ENCODE assay signal across 8 cellular contexts in genomic region chr1:150619576-150620509, GRCh38. TPM values are rescaled to one million over a fixed set of nuclear protein-coding genes. Genes with fewer than 3 reads are reported as not detected.
A peak's percentile ranks its signal among the peaks of the same experiment; 100 is the strongest.
DNase-seq lines count a peak whose midpoint lies in the region; ATAC-seq and TF ChIP-seq lines count a peak whose summit lies in the region.

No MANE protein-coding gene starts in this region.

- TF ChIP-seq CTCF in CD14-positive monocyte (IDR thresholded peaks at IDR 0.05) (peak; percentile 42), WTC11 (IDR thresholded peaks at IDR 0.05) (no peak), gastroesophageal sphincter (IDR thresholded peaks at IDR 0.05) (peak in 3 of 4 experiments; percentile 32 to 41 (median 34)), ovary (IDR thresholded peaks at IDR 0.05) (no peak), progenitor cell of endocrine pancreas (IDR thresholded peaks at IDR 0.05; ENCODE audit: unreplicated experiment) (no peak)

- WGBS in gastroesophageal sphincter (ENCODE audit: low coverage in 1 of 2), 2 donors = 4 to 14% methylated on average over 4 of the region's 4 CpGs
- WGBS in ovary, 3 donors = 9 to 12% (median 10%) methylated on average over 4 of the region's 4 CpGs

- H3K9me3 ChIP-seq in gastroesophageal sphincter (no peaks in the 10 kb centered on the region), skeletal muscle satellite cell (replicated peaks; ENCODE audit: low read length) (no peaks in the 10 kb centered on the region), ovary (no peaks in the 10 kb centered on the region)

- DNase-seq in CD14-positive monocyte (ENCODE audit: low spot score) (peak; percentile 57), HS-5 (ENCODE audit: low read depth) (peak; percentile 52), WTC11 (ENCODE audit: low spot score) (no peak), ovary (no peak), progenitor cell of endocrine pancreas (ENCODE audit: low spot score, unreplicated experiment) (no peak)
- DNase-seq in stimulated activated CD4-positive, alpha-beta T cell treated with anti-CD3 and anti-CD28 coated beads, Interleukin-2, amount 100 ng/mL, for 48 hours = no peak

- H3K27ac Mint-ChIP-seq in CD14-positive monocyte = peak overlapping the region; percentile 84 to 90 (median 84)
- H3K27ac Mint-ChIP-seq in WTC11 = peak overlapping the region; percentile 94
- no peak overlapping the region for H3K27ac Mint-ChIP-seq in progenitor cell of endocrine pancreas

- peaks cover 16 to 54% (median 27%) of the 10 kb centered on the region in 3 donors for H3K4me1 ChIP-seq in gastroesophageal sphincter
- H3K4me1 ChIP-seq in skeletal muscle satellite cell (ENCODE audit: control insufficient read depth, insufficient read depth, low read length) = peaks cover 39% of the 10 kb centered on the region
- H3K4me1 ChIP-seq in ovary (ENCODE audit: insufficient read depth) = peaks cover 10% of the 10 kb centered on the region

- no peak for TF ChIP-seq POLR2A in gastroesophageal sphincter (IDR thresholded peaks at IDR 0.05)
- TF ChIP-seq POLR2A in ovary (IDR thresholded peaks at IDR 0.05) = no peak

- intact Hi-C loops in CD14-positive monocyte (cut with micrococcal nuclease) (loop anchor here (5.0 kb wide), 2 partner anchors 38 to 58 kb away; no protein-coding TSS in a partner anchor), ovary (cut with DNase I) (loop anchor here in 3 of 4 donors (5.0 to 10.0 kb wide), 2 partner anchors 58 to 65 kb away; no protein-coding TSS in a partner anchor)

- H3K36me3 ChIP-seq in gastroesophageal sphincter = peaks cover 0 to 72% of the 10 kb centered on the region in 2 donors
- H3K36me3 ChIP-seq in skeletal muscle satellite cell (ENCODE audit: insufficient read depth, low read length) = peaks cover 28% of the 10 kb centered on the region
- no peaks in the 10 kb centered on the region for H3K36me3 ChIP-seq in ovary

- CTCF ChIA-PET in WTC11 (lab: Charles Lee) = interaction anchor here (6.5 kb wide), 1 partner anchor 58 kb away, joined by 53 read pairs; no protein-coding TSS in a partner anchor

- ATAC-seq in WTC11 (no peak), gastroesophageal sphincter (peak; percentile 67)

- H3K27me3 ChIP-seq in gastroesophageal sphincter = no peaks in the 10 kb centered on the region
- no peaks in the 10 kb centered on the region for H3K27me3 ChIP-seq in skeletal muscle satellite cell (ENCODE audit: control insufficient read depth, insufficient read depth, low read length)
- H3K27me3 ChIP-seq in ovary = no peaks in the 10 kb centered on the region

- peak overlapping the region; percentile 30 for H3K4me2 ChIP-seq in skeletal muscle satellite cell (ENCODE audit: low read length)

- H3K27me3 Mint-ChIP-seq in CD14-positive monocyte (ENCODE audit: low read depth in 3 of 3) (peaks cover 0 to 2% (median 0%) of the 10 kb centered on the region in 3 donors), WTC11 (ENCODE audit: low read depth) (no peaks in the 10 kb centered on the region), progenitor cell of endocrine pancreas (no peaks in the 10 kb centered on the region)

- POLR2A ChIA-PET in WTC11 (lab: Charles Lee) = interaction anchor here (1.6 kb wide), 1 partner anchor 41 kb away, joined by 4 read pairs; no protein-coding TSS in a partner anchor

- peaks cover 0 to 4% (median 0%) of the 10 kb centered on the region in 7 donors for H3K9me3 Mint-ChIP-seq in CD14-positive monocyte
- H3K9me3 Mint-ChIP-seq in WTC11 = no peaks in the 10 kb centered on the region
- no peaks in the 10 kb centered on the region for H3K9me3 Mint-ChIP-seq in progenitor cell of endocrine pancreas (ENCODE audit: low read depth)

- no peak for TF ChIP-seq EP300 in gastroesophageal sphincter (IDR thresholded peaks at IDR 0.05)
- no peak for TF ChIP-seq EP300 in ovary (IDR thresholded peaks at IDR 0.05)

- H3K27ac ChIP-seq in gastroesophageal sphincter (peak overlapping the region; percentile 55 to 80 (median 78)), ovary (no peak overlapping the region)

- H3K4me3 ChIP-seq in gastroesophageal sphincter (no peak overlapping the region), skeletal muscle satellite cell (ENCODE audit: low read length) (no peak overlapping the region), ovary (no peak overlapping the region)

- peak overlapping the region; percentile 3 to 22 for H3K4me3 Mint-ChIP-seq in CD14-positive monocyte
- H3K4me3 Mint-ChIP-seq in WTC11 = no peak overlapping the region
- no peak overlapping the region for H3K4me3 Mint-ChIP-seq in progenitor cell of endocrine pancreas (ENCODE audit: low read depth)

- H3K9ac ChIP-seq in skeletal muscle satellite cell (ENCODE audit: low read depth, low read length) = peak overlapping the region; percentile 43

- H3K4me1 Mint-ChIP-seq in CD14-positive monocyte = peaks cover 61% of the 10 kb centered on the region
- peaks cover 34% of the 10 kb centered on the region for H3K4me1 Mint-ChIP-seq in WTC11
- H3K4me1 Mint-ChIP-seq in progenitor cell of endocrine pancreas (ENCODE audit: low read depth) = no peaks in the 10 kb centered on the region

- H3K36me3 Mint-ChIP-seq in CD14-positive monocyte (peaks cover 62 to 79% of the 10 kb centered on the region in 2 donors), WTC11 (peaks cover 82% of the 10 kb centered on the region), progenitor cell of endocrine pancreas (ENCODE audit: insufficient read depth) (peaks cover 37% of the 10 kb centered on the region)

TF ChIP-seq in WTC11, 78 proteins besides CTCF, POLR2A, EP300 and RAD21:
- TF ChIP-seq SMAD4 (CRISPR knock-in tag; IDR thresholded peaks at IDR 0.05) (no peak), IRF2 (CRISPR knock-in tag; IDR thresholded peaks at IDR 0.05; ENCODE audit: borderline replicate concordance, low read depth) (no peak), ZNF263 (CRISPR knock-in tag; IDR thresholded peaks at IDR 0.05; ENCODE audit: low read depth) (no peak), ZNF138 (CRISPR knock-in tag; conservative IDR thresholded peaks at IDR 0.05) (no peak), ZNF396 (CRISPR knock-in tag; IDR thresholded peaks at IDR 0.05; ENCODE audit: borderline replicate concordance) (no peak)
TF ChIP-seq in WTC11: peak in this region for 0.

RNA-seq across cellular contexts. Expression of gene ENSA, which starts 9.6 kb away (rescaled TPM):
- 10 to 100 TPM; 38.5 to 40.3 TPM for polyA plus RNA-seq in CD14-positive monocyte
- total RNA-seq in WTC11 (2021) = 219 to 254 TPM (median 224 TPM) in 3 replicates
- total RNA-seq in gastroesophageal sphincter = 100 to 1,000 TPM; 154 to 191 (median 167) TPM
- 71.9 and 79.3 TPM in 2 replicates for total RNA-seq in skeletal muscle satellite cell (2012; rRNA removed)
- 100 to 1,000 TPM; 134 to 196 (median 152) TPM for total RNA-seq in ovary
- polyA plus RNA-seq in ovary = 100 to 1,000 TPM; 111 to 193 TPM
- total RNA-seq in progenitor cell of endocrine pancreas = 164 and 169 TPM in 2 replicates

RNA-seq across cellular contexts. Expression of gene MCL1, which starts 40.4 kb away (rescaled TPM):
- polyA plus RNA-seq in CD14-positive monocyte (100 to 1,000 TPM; 287 to 301 TPM), ovary (100 to 1,000 TPM in 1 of 2 donors, 10 to 100 TPM in 1; 74.2 to 209 TPM)
- total RNA-seq in WTC11 (2021) (191 to 212 TPM (median 204 TPM) in 3 replicates), gastroesophageal sphincter (100 to 1,000 TPM; 212 to 353 (median 317) TPM), ovary (100 to 1,000 TPM in 6 of 7 donors, 10 to 100 TPM in 1; 91.1 to 280 (median 145) TPM), progenitor cell of endocrine pancreas (204 and 212 TPM in 2 replicates)
- 285 and 293 TPM in 2 replicates for total RNA-seq in skeletal muscle satellite cell (2012; rRNA removed)

Comparison
In these comparisons a context has a peak if more than half of its experiments do, and no peak if none do; other contexts are left out.
1. DNase-seq: peak in CD14-positive monocyte (single experiment) and HS-5 (single experiment); none in WTC11 (single experiment), ovary (0 of 5), stimulated activated CD4-positive, alpha-beta T cell treated with anti-CD3 and anti-CD28 coated beads, Interleukin-2, amount 100 ng/mL, for 48 hours (0 of 2) and progenitor cell of endocrine pancreas (single experiment).
2. H3K4me3 Mint-ChIP-seq: peak in CD14-positive monocyte (2 of 2); none in WTC11 (single experiment) and progenitor cell of endocrine pancreas (single experiment).
3. CTCF ChIP-seq: peak in CD14-positive monocyte (single experiment) and gastroesophageal sphincter (3 of 4); none in WTC11 (single experiment), ovary (0 of 3) and progenitor cell of endocrine pancreas (single experiment).
4. H3K27ac ChIP-seq: peak in gastroesophageal sphincter (4 of 4); none in ovary (0 of 2).